Comparison of ENCODE assay signal across 1 cellular context in the genomic region with DNA sequence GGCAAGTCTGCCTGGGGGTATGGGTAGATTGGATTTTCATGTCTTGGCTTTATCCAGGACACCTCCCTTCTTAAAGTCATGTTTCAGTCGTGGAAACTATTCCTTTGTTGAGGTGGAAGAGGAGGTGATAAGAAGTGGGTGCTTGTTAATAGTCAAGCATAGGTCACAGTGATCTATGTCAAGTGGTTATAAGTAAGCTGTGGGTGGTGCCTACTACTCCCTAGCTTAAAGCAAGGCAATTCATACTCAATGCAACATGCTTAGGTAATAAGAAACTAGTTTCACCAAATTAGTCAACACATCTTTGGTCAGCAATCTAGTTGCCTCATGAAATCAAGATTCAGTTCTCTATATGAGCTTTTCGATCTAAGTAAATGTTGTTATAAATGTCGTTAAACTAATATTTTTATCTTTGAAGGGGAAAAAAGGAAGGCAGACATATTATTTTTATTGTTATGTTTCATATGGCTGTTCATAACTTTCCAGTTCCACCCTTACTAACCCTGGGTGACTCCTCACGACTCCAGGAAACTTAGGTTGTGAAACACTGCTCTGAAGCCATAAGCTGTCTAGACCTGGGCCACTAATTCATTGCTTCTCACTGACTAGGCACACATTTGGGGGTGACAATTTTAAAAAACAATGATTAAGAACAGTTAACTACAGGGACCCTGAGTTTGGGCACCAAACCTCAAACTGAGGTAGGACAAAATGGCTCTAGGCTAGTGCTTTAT.
TF ChIP-seq lines count a peak whose summit lies in the region.

No MANE protein-coding gene starts in this region.

TF ChIP-seq in GM12878, 131 proteins besides CTCF, POLR2A, EP300 and RAD21 (continued from another document):
- no peak for TF ChIP-seq FOXK2 (IDR thresholded peaks at IDR 0.05)
- no peak for TF ChIP-seq HSF1 (IDR thresholded peaks at IDR 0.05; ENCODE audit: low read depth, low read length)
- no peak for TF ChIP-seq SMAD1 (IDR thresholded peaks at IDR 0.05; ENCODE audit: low read depth, partially characterized antibody)
- TF ChIP-seq EED (IDR thresholded peaks at IDR 0.05; ENCODE audit: low read depth): no peak
- no peak for TF ChIP-seq ZBTB40 (IDR thresholded peaks at IDR 0.05; ENCODE audit: borderline replicate concordance)
- no peak for TF ChIP-seq JUND (IDR thresholded peaks at IDR 0.05; ENCODE audit: low read depth, low read length)
- TF ChIP-seq, protein P1, sequence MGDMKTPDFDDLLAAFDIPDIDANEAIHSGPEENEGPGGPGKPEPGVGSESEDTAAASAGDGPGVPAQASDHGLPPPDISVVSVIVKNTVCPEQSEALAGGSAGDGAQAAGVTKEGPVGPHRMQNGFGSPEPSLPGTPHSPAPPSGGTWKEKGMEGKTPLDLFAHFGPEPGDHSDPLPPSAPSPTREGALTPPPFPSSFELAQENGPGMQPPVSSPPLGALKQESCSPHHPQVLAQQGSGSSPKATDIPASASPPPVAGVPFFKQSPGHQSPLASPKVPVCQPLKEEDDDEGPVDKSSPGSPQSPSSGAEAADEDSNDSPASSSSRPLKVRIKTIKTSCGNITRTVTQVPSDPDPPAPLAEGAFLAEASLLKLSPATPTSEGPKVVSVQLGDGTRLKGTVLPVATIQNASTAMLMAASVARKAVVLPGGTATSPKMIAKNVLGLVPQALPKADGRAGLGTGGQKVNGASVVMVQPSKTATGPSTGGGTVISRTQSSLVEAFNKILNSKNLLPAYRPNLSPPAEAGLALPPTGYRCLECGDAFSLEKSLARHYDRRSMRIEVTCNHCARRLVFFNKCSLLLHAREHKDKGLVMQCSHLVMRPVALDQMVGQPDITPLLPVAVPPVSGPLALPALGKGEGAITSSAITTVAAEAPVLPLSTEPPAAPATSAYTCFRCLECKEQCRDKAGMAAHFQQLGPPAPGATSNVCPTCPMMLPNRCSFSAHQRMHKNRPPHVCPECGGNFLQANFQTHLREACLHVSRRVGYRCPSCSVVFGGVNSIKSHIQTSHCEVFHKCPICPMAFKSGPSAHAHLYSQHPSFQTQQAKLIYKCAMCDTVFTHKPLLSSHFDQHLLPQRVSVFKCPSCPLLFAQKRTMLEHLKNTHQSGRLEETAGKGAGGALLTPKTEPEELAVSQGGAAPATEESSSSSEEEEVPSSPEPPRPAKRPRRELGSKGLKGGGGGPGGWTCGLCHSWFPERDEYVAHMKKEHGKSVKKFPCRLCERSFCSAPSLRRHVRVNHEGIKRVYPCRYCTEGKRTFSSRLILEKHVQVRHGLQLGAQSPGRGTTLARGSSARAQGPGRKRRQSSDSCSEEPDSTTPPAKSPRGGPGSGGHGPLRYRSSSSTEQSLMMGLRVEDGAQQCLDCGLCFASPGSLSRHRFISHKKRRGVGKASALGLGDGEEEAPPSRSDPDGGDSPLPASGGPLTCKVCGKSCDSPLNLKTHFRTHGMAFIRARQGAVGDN (IDR thresholded peaks at IDR 0.05): no peak
- TF ChIP-seq GABPA (IDR thresholded peaks at IDR 0.05; ENCODE audit: low read depth): no peak
- TF ChIP-seq SIN3A (IDR thresholded peaks at IDR 0.05; ENCODE audit: low read depth, low read length): no peak
- TF ChIP-seq CBX3 (IDR thresholded peaks at IDR 0.05; ENCODE audit: borderline replicate concordance, low read depth): no peak
- TF ChIP-seq PBX3 (IDR thresholded peaks at IDR 0.05; ENCODE audit: insufficient replicate concordance, low read depth, low read length): no peak
- TF ChIP-seq BCL11A (IDR thresholded peaks at IDR 0.05; ENCODE audit: low read depth, low read length): no peak
- TF ChIP-seq, protein P2, sequence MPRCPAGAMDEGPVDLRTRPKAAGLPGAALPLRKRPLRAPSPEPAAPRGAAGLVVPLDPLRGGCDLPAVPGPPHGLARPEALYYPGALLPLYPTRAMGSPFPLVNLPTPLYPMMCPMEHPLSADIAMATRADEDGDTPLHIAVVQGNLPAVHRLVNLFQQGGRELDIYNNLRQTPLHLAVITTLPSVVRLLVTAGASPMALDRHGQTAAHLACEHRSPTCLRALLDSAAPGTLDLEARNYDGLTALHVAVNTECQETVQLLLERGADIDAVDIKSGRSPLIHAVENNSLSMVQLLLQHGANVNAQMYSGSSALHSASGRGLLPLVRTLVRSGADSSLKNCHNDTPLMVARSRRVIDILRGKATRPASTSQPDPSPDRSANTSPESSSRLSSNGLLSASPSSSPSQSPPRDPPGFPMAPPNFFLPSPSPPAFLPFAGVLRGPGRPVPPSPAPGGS (IDR thresholded peaks at IDR 0.05; ENCODE audit: borderline replicate concordance, insufficient read depth, low read depth, low read length, poor library complexity, severe bottlenecking): no peak
